ENCODE assay signal across 1 cellular context in genomic region chr1:196991919-196992651, GRCh38.
TF ChIP-seq lines count a peak whose summit lies in the region.

No MANE protein-coding gene starts in this region.

TF ChIP-seq in HepG2, 621 proteins besides CTCF, POLR2A, EP300 and RAD21 (continued from another document):
- peak; percentile 98 for TF ChIP-seq ZNF281 (CRISPR knock-in tag; IDR thresholded peaks at IDR 0.05; ENCODE audit: borderline replicate concordance)
- peak; percentile 47 for TF ChIP-seq ZNF883 (CRISPR knock-in tag; IDR thresholded peaks at IDR 0.05; ENCODE audit: not compliant biosample characterization)
- TF ChIP-seq SKIL (CRISPR knock-in tag; IDR thresholded peaks at IDR 0.05; ENCODE audit: borderline replicate concordance): peak; percentile 57; the same call in 1 of the 2 replicates
- peak; percentile 53; the same call in 1 of the 2 replicates for TF ChIP-seq MAX (IDR thresholded peaks at IDR 0.05)
- peak; percentile 78; the same call in 1 of the 2 replicates for TF ChIP-seq ZNF598 (CRISPR knock-in tag; IDR thresholded peaks at IDR 0.05; ENCODE audit: borderline replicate concordance)
- TF ChIP-seq NCOA2 (CRISPR knock-in tag; IDR thresholded peaks at IDR 0.05): peak; percentile 50; the same call in 1 of the 2 replicates
- peak; percentile 42; the same call in 1 of the 2 replicates for TF ChIP-seq ERF (CRISPR knock-in tag; IDR thresholded peaks at IDR 0.05)
- TF ChIP-seq ZNF343 (CRISPR knock-in tag; IDR thresholded peaks at IDR 0.05): 0 out of 2 replicates have a peak, but pooled peaks have one; percentile 50
- TF ChIP-seq KDM2A (CRISPR knock-in tag; IDR thresholded peaks at IDR 0.05; ENCODE audit: borderline replicate concordance, low read depth): peak; percentile 58; the same call in 1 of the 2 replicates
- peak; percentile 87 for TF ChIP-seq FOXP4 (CRISPR knock-in tag; IDR thresholded peaks at IDR 0.05)
- TF ChIP-seq ARNTL (CRISPR knock-in tag; IDR thresholded peaks at IDR 0.05): peak; percentile 56; the same call in 1 of the 2 replicates
- TF ChIP-seq REPIN1 (CRISPR knock-in tag; IDR thresholded peaks at IDR 0.05; ENCODE audit: borderline replicate concordance, low read depth): peak; percentile 65; the same call in 1 of the 2 replicates
- peak; percentile 24; the same call in 1 of the 2 replicates for TF ChIP-seq ZNF777 (CRISPR knock-in tag; IDR thresholded peaks at IDR 0.05)
- TF ChIP-seq MXD3 (CRISPR knock-in tag; IDR thresholded peaks at IDR 0.05): peak; percentile 35; the same call in 1 of the 2 replicates
- TF ChIP-seq ESRRA (CRISPR knock-in tag; IDR thresholded peaks at IDR 0.05; ENCODE audit: low read depth): peak; percentile 46; the same call in 1 of the 2 replicates
TF ChIP-seq in HepG2: peak in this region for 203; not testable (repeated sequence) for 418.
